8 cellular contexts compared by ENCODE assay signal in genomic region chr6:4319992-4320683, GRCh38.
DNase-seq lines count a peak whose midpoint lies in the region; ATAC-seq and TF ChIP-seq lines count a peak whose summit lies in the region.

No MANE protein-coding gene starts in this region.

- H3K9me3 ChIP-seq in ascending aorta: no peaks in the 10 kb centered on the region

- H3K27me3 Mint-ChIP-seq in activated T-cell treated with anti-CD3 and anti-CD28 coated beads, Interleukin-2, amount 50 U/mL, for 72 hours (ENCODE audit: low read depth): peaks cover 42% of the 10 kb centered on the region

- peak; percentile 50 for ATAC-seq in sciatic nerve
- no peak for ATAC-seq in activated T-cell treated with anti-CD3 and anti-CD28 coated beads, Interleukin-2, amount 50 U/mL, for 72 hours (replicated peaks in 1 of 2)

- intact Hi-C loops in sciatic nerve (cut with DNase I) (no loop called here), ascending aorta (cut with DNase I) (loop anchor here (10.0 kb wide), 4 partner anchors 85 to 765 kb away; partner anchors contain the start of genes PPP1R3G and RPP40)

- H3K4me1 Mint-ChIP-seq in activated T-cell treated with anti-CD3 and anti-CD28 coated beads, Interleukin-2, amount 50 U/mL, for 72 hours (ENCODE audit: low read depth): no peaks in the 10 kb centered on the region

- H3K36me3 ChIP-seq in ascending aorta: no peaks in the 10 kb centered on the region

- POLR2A ChIA-PET in RWPE1 (lab: Yijun Ruan, JAX; ENCODE audit: low non-redundant PET): no interaction called here

- H3K4me3 ChIP-seq in fibroblast of villous mesenchyme (ENCODE audit: low read depth, low read length) (no peak overlapping the region), ascending aorta (no peak overlapping the region)

- H3K27ac ChIP-seq in RWPE1 (peak overlapping the region; percentile 87), ascending aorta (peak overlapping the region in 1 of 2 donors; percentile 1)

- no peak overlapping the region for H3K27ac Mint-ChIP-seq in activated T-cell treated with anti-CD3 and anti-CD28 coated beads, Interleukin-2, amount 50 U/mL, for 72 hours

- DNase-seq in GM03348 (ENCODE audit: low spot score): peak; percentile 35
- peak; percentile 70 for DNase-seq in RWPE1 (ENCODE audit: low spot score)
- peak; percentile 94 for DNase-seq in fibroblast of villous mesenchyme (ENCODE audit: low read depth)
- DNase-seq in sciatic nerve (ENCODE audit: low spot score): no peak
- no peak for DNase-seq in activated T-cell treated with anti-CD3 and anti-CD28 coated beads, Interleukin-2, amount 50 U/mL, for 72 hours
- DNase-seq in activated CD4-positive, alpha-beta T cell treated with anti-CD3 and anti-CD28 coated beads, Interleukin-2, amount 50 U/mL, for 4 hours: no peak
- no peak for DNase-seq in ascending aorta (ENCODE audit: low spot score in 2 of 2)
- DNase-seq in mesenteric fat pad (ENCODE audit: low spot score): no peak

- TF ChIP-seq CTCF in RWPE1 (conservative IDR thresholded peaks at IDR 0.05; ENCODE audit: low read depth) (no peak), fibroblast of villous mesenchyme (IDR thresholded peaks at IDR 0.05; ENCODE audit: insufficient read depth, low read depth, low read length) (no peak), ascending aorta (IDR thresholded peaks at IDR 0.05) (no peak)

- H3K4me1 ChIP-seq in ascending aorta: peaks cover 0 to 11% of the 10 kb centered on the region in 2 donors

- no peaks in the 10 kb centered on the region for H3K36me3 Mint-ChIP-seq in activated T-cell treated with anti-CD3 and anti-CD28 coated beads, Interleukin-2, amount 50 U/mL, for 72 hours (ENCODE audit: insufficient read depth in 2 of 2)

- CTCF ChIA-PET in RWPE1 (lab: Yijun Ruan, JAX): interaction anchor here (0.6 kb wide), 2 partner anchors 291 to 323 kb away, joined by 3 read pairs; no protein-coding TSS in a partner anchor

- peaks cover 0 to 2% of the 10 kb centered on the region in 2 donors for H3K9me3 Mint-ChIP-seq in activated T-cell treated with anti-CD3 and anti-CD28 coated beads, Interleukin-2, amount 50 U/mL, for 72 hours

- no peak overlapping the region for H3K4me3 Mint-ChIP-seq in activated T-cell treated with anti-CD3 and anti-CD28 coated beads, Interleukin-2, amount 50 U/mL, for 72 hours

- H3K27me3 ChIP-seq in ascending aorta: no peaks in the 10 kb centered on the region

Comparison
In these comparisons a context has a peak if more than half of its experiments do, and no peak if none do; other contexts are left out.
1. DNase-seq: peak in GM03348 (single experiment), RWPE1 (single experiment) and fibroblast of villous mesenchyme (single experiment); none in sciatic nerve (single experiment), activated T-cell treated with anti-CD3 and anti-CD28 coated beads, Interleukin-2, amount 50 U/mL, for 72 hours (0 of 2), activated CD4-positive, alpha-beta T cell treated with anti-CD3 and anti-CD28 coated beads, Interleukin-2, amount 50 U/mL, for 4 hours (0 of 2), ascending aorta (0 of 2) and mesenteric fat pad (single experiment).